In genomic region chr17:28644782-28645575, GRCh38 we compare ENCODE assay signal across 8 cellular contexts. TPM values are rescaled to one million over a fixed set of nuclear protein-coding genes. Genes with fewer than 3 reads are reported as not detected.
A peak's percentile ranks its signal among the peaks of the same experiment; 100 is the strongest.
DNase-seq lines count a peak whose midpoint lies in the region; ATAC-seq, FAIRE-seq and TF ChIP-seq lines count a peak whose summit lies in the region.

Gene BLTP2 (minus strand): TSS chr17:28645158. CDS start chr17:28645056, 102 bp downstream.

- peak within 1 kb of the TSS; percentile 93 for H3K4me3 Mint-ChIP-seq in activated CD4-positive, alpha-beta T cell treated with anti-CD3 and anti-CD28 coated beads, Interleukin-2, amount 10 ng/mL, durations not matched to agents 24 days and 14 days

- peak within 1 kb of the TSS; percentile 77 to 95 for H3K9ac ChIP-seq in colonic mucosa (ENCODE audit: low read depth in 2 of 2, low read length in 2 of 2)

- H3K9me3 Mint-ChIP-seq in activated CD4-positive, alpha-beta T cell treated with anti-CD3 and anti-CD28 coated beads, Interleukin-2, amount 10 ng/mL, durations not matched to agents 24 days and 14 days = no peaks in the 10 kb centered on the region

- H3K4me3 ChIP-seq in colonic mucosa = peak within 1 kb of the TSS; percentile 83

- no peak for TF ChIP-seq CTCF in colonic mucosa (IDR thresholded peaks at IDR 0.05)

- DNase-seq in Ammon's horn (ENCODE audit: low spot score) (peak; percentile 98), GM19239 (ENCODE audit: insufficient read length, low spot score) (peak; percentile 91), NCI-H526 (lab: John Stamatoyannopoulos, UW) (peak; percentile 93 to 99), colonic mucosa (peak; percentile 97), left kidney (ENCODE audit: low read depth, low spot score) (peak; percentile 98)
- peak; percentile 99 for DNase-seq in activated CD4-positive, alpha-beta T cell treated with anti-CD3 and anti-CD28 coated beads, Interleukin-2, amount 10 ng/mL, durations not matched to agents 24 days and 14 days
- DNase-seq in stimulated activated CD4-positive, alpha-beta T cell treated with anti-CD3 and anti-CD28 coated beads, Interleukin-1b, Interleukin-23, amount 100 ng/mL, for 48 hours = peak; percentile 96

- peak; percentile 69 for ATAC-seq in HG03457 (IDR thresholded peaks at IDR 0.05; ENCODE audit: unreplicated experiment)

- H3K36me3 Mint-ChIP-seq in activated CD4-positive, alpha-beta T cell treated with anti-CD3 and anti-CD28 coated beads, Interleukin-2, amount 10 ng/mL, durations not matched to agents 24 days and 14 days (ENCODE audit: low read depth) = peaks cover 52% of the 10 kb centered on the region

- intact Hi-C loops in activated CD4-positive, alpha-beta T cell treated with anti-CD3 and anti-CD28 coated beads, Interleukin-2, amount 10 ng/mL, durations not matched to agents 24 days and 14 days (cut with micrococcal nuclease) = loop anchor here (1.0 to 10.0 kb wide), 6 partner anchors 16 to 470 kb away; partner anchors contain the start of genes PROCA1, RPL23A, SDF2 and SPAG5
- intact Hi-C loops in colonic mucosa (cut with DNase I) = loop anchor here (5.0 to 10.0 kb wide), 2 partner anchors 48 to 80 kb away; partner anchors contain the start of genes NEK8, SPAG5 and TLCD1

- no peaks in the 10 kb centered on the region for H3K9me3 ChIP-seq in colonic mucosa

- peak within 1 kb of the TSS; percentile 91 for H3K27ac Mint-ChIP-seq in activated CD4-positive, alpha-beta T cell treated with anti-CD3 and anti-CD28 coated beads, Interleukin-2, amount 10 ng/mL, durations not matched to agents 24 days and 14 days

- H3K36me3 ChIP-seq in colonic mucosa = peaks cover 8% of the 10 kb centered on the region

- H3K4me1 Mint-ChIP-seq in activated CD4-positive, alpha-beta T cell treated with anti-CD3 and anti-CD28 coated beads, Interleukin-2, amount 10 ng/mL, durations not matched to agents 24 days and 14 days = peaks cover 36% of the 10 kb centered on the region

- H3K4me1 ChIP-seq in colonic mucosa = peaks cover 7% of the 10 kb centered on the region

- no peaks in the 10 kb centered on the region for H3K27me3 ChIP-seq in colonic mucosa

- peak; percentile 93 for FAIRE-seq in GM19239 (lab: Jason Lieb, UNC)

- peak within 1 kb of the TSS; percentile 97 for H3K27ac ChIP-seq in colonic mucosa

- H3K27me3 Mint-ChIP-seq in activated CD4-positive, alpha-beta T cell treated with anti-CD3 and anti-CD28 coated beads, Interleukin-2, amount 10 ng/mL, durations not matched to agents 24 days and 14 days = no peaks in the 10 kb centered on the region

RNA-seq across cellular contexts. Expression of gene BLTP2, which starts in this region (rescaled TPM):
- 220 and 225 TPM in 2 replicates for total RNA-seq in activated CD4-positive, alpha-beta T cell treated with anti-CD3 and anti-CD28 coated beads, Interleukin-2, amount 10 ng/mL, durations not matched to agents 24 days and 14 days
- total RNA-seq in colonic mucosa = 100 to 1,000 TPM; 114 to 202 TPM

Comparison
In these comparisons a context has a peak if more than half of its experiments do, and no peak if none do; other contexts are left out.
1. Peak in every context shown above with its lines: DNase-seq, ATAC-seq, H3K4me3 ChIP-seq and H3K27ac ChIP-seq.